In the genomic region with DNA sequence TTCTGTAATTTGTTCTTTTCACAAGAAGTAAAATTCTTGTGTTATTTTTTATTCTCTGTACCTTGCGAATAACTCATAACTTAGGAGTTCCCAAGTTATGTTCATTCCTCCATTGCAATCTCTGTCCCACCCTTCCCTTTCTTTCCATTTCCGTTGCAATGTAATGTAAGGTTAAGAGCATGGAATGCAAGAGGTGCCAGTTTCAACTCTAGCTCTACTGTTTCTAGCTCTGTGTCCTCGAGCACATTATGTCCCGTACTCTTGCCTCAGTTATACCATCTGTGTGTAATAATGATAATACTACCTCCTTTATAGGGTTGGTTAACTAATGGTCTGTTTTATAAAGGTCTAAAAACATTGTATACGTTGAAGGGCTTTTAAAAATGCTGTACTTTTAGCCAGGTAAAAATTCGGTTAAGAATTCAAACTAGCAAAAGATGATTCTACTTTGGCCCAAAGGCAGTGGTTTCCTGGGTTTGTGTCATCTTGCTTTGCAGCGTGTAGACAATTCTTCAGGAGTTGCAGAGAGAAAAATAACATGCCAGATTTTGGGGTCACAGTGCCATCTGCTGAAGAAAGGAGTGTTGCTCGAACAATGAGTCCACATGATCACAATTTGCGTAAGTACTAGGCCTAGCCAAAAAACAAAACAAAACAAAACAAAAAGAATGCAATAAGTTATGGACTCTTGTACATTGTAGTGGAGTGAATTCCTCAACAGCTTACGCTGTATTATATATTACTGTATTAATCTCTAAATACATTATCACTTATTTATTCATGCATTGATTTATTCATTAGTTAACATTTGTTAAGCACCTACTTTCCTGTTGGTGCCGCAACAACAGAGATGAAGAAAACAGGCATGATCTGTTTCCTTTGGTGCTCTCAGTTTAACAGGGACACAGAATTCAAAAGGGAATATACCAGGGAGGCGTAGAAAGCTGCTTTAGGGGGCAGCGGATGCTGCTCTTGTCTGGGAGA, we compare ENCODE assay signal across 9 cellular contexts. TPM values are rescaled to one million over a fixed set of nuclear protein-coding genes. Genes with fewer than 3 reads are reported as not detected.
DNase-seq lines count a peak whose midpoint lies in the region; ATAC-seq, FAIRE-seq and TF ChIP-seq lines count a peak whose summit lies in the region.
"Had no signal": no experiment of that assay in that cellular context is flagged by ENCODE, and none has a peak within 500 bp of the region (broad histone marks: within the 10 kb centered on the region; RNA-seq: fewer than 3 reads in every experiment).

No MANE protein-coding gene starts in this region.

- DNase-seq in EH (ENCODE audit: low read depth), result peak; percentile 60
- peak; percentile 52 for DNase-seq in left lobe of liver (ENCODE audit: low spot score)
- DNase-seq in suprapubic skin (ENCODE audit: low spot score in 2 of 2), result no peak
- no peak for DNase-seq in DMS153 treated with DMSO at 0.1 percent for 48 hours (lab: John Stamatoyannopoulos, UW; ENCODE audit: unreplicated experiment)
- DNase-seq in GM19239 (ENCODE audit: insufficient read length, low spot score), result no peak
- no peak for DNase-seq in anterior cingulate cortex (lab: John Stamatoyannopoulos, UW)

- WGBS in suprapubic skin, result 69% methylated on average over 13 of the region's 13 CpGs

- H3K9me3 ChIP-seq in suprapubic skin, result no peaks in the 10 kb centered on the region

- no peaks in the 10 kb centered on the region for H3K36me3 ChIP-seq in suprapubic skin

- no peak overlapping the region for H3K27ac ChIP-seq in suprapubic skin
- H3K27ac ChIP-seq: parathyroid adenoma had no signal

- FAIRE-seq in TTC549 (lab: Jason Lieb, UNC) (peak; percentile 62), GM19239 (lab: Jason Lieb, UNC) (no peak)

- TF ChIP-seq EP300 in suprapubic skin (IDR thresholded peaks at IDR 0.05), result no peak

- H3K4me3 ChIP-seq in suprapubic skin, result no peak overlapping the region

- peak; percentile 34 for TF ChIP-seq CTCF in LNCAP (IDR thresholded peaks at IDR 0.05)
- peak in 1 of 2 donors; percentile 11 for TF ChIP-seq CTCF in suprapubic skin (IDR thresholded peaks at IDR 0.05)

- peak; percentile 91 for ATAC-seq in left lobe of liver

- H3K27me3 ChIP-seq in suprapubic skin, result no peaks in the 10 kb centered on the region

- TF ChIP-seq POLR2A in suprapubic skin (IDR thresholded peaks at IDR 0.05), result no peak

- H3K4me1 ChIP-seq in suprapubic skin, result peaks cover 20% of the 10 kb centered on the region

RNA-seq across cellular contexts. Expression of a gene that starts 10.0 kb away (rescaled TPM):
- total RNA-seq in left lobe of liver, result 4.3 TPM
- total RNA-seq in suprapubic skin, result 10 to 100 TPM; 33.2 to 48.7 (median 42.0) TPM

RNA-seq across cellular contexts. Expression of a gene that starts 24.1 kb away (rescaled TPM):
- total RNA-seq in left lobe of liver (not detected), suprapubic skin (1 to 10 TPM in 3 of 4 donors, not detected in 1; 1.0 to 2.5 (median 1.5) TPM)

Comparison
In these comparisons a context has a peak if more than half of its experiments do, and no peak if none do; other contexts are left out.
1. DNase-seq: peak in EH (single experiment) and left lobe of liver (single experiment); none in suprapubic skin (0 of 2), DMS153 treated with DMSO at 0.1 percent for 48 hours (single experiment), GM19239 (single experiment) and anterior cingulate cortex (0 of 58).